ENCODE assay signal across 8 cellular contexts in the genomic region with DNA sequence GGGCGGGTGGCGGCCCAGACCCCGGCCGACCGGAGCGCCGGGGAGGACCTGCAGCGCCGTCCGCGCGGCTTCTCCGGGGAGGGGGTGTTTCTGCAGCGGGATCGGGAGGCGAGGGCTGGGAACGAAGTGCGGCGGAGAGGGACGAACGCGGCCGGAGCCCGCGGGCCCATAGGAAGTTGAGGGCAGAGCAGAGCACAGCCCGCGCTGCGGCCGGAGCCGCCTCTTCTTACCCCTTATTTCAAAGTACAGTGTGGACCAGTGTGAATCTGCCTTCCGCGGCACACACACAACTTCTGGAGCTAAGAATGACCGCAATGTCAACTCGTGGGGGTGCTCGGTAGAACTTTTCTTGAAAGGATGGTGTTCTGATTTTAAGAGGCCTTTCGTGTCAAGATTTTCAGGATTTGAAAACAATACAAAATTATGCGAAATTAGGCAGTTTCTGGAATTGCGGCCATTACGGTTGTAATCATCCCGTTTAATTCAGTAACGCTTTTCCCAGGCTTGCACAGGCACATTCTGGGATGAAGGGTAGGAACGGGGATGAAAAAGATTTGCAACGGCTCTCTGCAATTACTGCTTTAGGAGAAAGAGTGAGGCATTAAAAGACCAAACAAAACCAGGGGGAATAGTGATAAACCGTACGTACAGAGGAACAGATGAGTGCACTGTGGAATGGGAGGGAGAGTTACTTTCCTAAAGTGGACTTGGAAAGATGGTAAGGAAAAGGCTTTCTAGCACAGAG. TPM values are rescaled to one million over a fixed set of nuclear protein-coding genes. Genes with fewer than 3 reads are reported as not detected.
A peak's percentile ranks its signal among the peaks of the same experiment; 100 is the strongest.
DNase-seq lines count a peak whose midpoint lies in the region; ATAC-seq and TF ChIP-seq lines count a peak whose summit lies in the region.

No MANE protein-coding gene starts in this region.

- peak; percentile 19 for ATAC-seq in GM18517 (IDR thresholded peaks at IDR 0.05; ENCODE audit: unreplicated experiment)
- peak; percentile 40 for ATAC-seq in HG03025 (IDR thresholded peaks at IDR 0.05; ENCODE audit: low FRiP score, unreplicated experiment)
- ATAC-seq in esophagus mucosa: peak; percentile 19

- H3K27ac ChIP-seq in muscle layer of colon (ENCODE audit: low read depth, low read length) (peak overlapping the region; percentile 75), stomach smooth muscle (ENCODE audit: low read length) (peak overlapping the region; percentile 85)

- peaks cover 24% of the 10 kb centered on the region for H3K4me1 ChIP-seq in muscle layer of colon (ENCODE audit: insufficient read depth, low read length)
- H3K4me1 ChIP-seq in stomach smooth muscle (ENCODE audit: control insufficient read depth, insufficient read depth, low read length): no peaks in the 10 kb centered on the region

- TF ChIP-seq CTCF in AG09309 (IDR thresholded peaks at IDR 0.05; ENCODE audit: control insufficient read depth, insufficient read depth, low read depth, low read length, missing control alignments): no peak

- H3K27me3 ChIP-seq in muscle layer of colon (ENCODE audit: control insufficient read depth in 1 of 2, insufficient read depth in 2 of 2, low read length in 2 of 2) (no peaks in the 10 kb centered on the region), stomach smooth muscle (ENCODE audit: control insufficient read depth in 1 of 2, insufficient read depth in 2 of 2, low read length in 2 of 2) (no peaks in the 10 kb centered on the region)

- H3K9me3 ChIP-seq in muscle layer of colon (ENCODE audit: low read length) (no peaks in the 10 kb centered on the region), stomach smooth muscle (ENCODE audit: control insufficient read depth in 2 of 2, low read length in 2 of 2) (no peaks in the 10 kb centered on the region)

- H3K9ac ChIP-seq in muscle layer of colon (ENCODE audit: low read length) (peak overlapping the region; percentile 79), stomach smooth muscle (ENCODE audit: low read length in 2 of 2) (peak overlapping the region; percentile 65 to 92)

- DNase-seq in AG09309 (ENCODE audit: low read depth): peak; percentile 29
- peak; percentile 16 for DNase-seq in NCI-H460 (ENCODE audit: extremely low read depth, low read depth)
- DNase-seq in activated CD8-positive, alpha-beta memory T cell treated with anti-CD3 and anti-CD28 coated beads, Interleukin-2, amount 50 U/mL, for 48 hours: peak; percentile 81

- no peaks in the 10 kb centered on the region for H3K36me3 ChIP-seq in muscle layer of colon (ENCODE audit: insufficient read depth, low read length)
- no peaks in the 10 kb centered on the region for H3K36me3 ChIP-seq in stomach smooth muscle (ENCODE audit: control insufficient read depth in 2 of 2, insufficient read depth in 2 of 2, low read length in 2 of 2)

- H3K4me3 ChIP-seq in AG09309 (ENCODE audit: control insufficient read depth, low read depth, low read length) (peak overlapping the region; percentile 79), muscle layer of colon (ENCODE audit: low read depth in 1 of 2, low read length in 2 of 2) (peak overlapping the region; percentile 58 to 66), stomach smooth muscle (ENCODE audit: low read length in 2 of 2) (peak overlapping the region; percentile 71 to 89)

RNA-seq across cellular contexts. Expression of gene TDRD3, which starts 0.8 kb away (rescaled TPM):
- 14.5 and 18.1 TPM in 2 replicates for total RNA-seq in NCI-H460 (2014; rRNA removed; shearing (Covaris generic))
- 6.8 and 7.0 TPM in 2 replicates for polyA plus RNA-seq in NCI-H460 (2014; cell fraction: nucleus; rRNA removed)
- 19.0 TPM for total RNA-seq in esophagus mucosa

Comparison
In these comparisons a context has a peak if more than half of its experiments do, and no peak if none do; other contexts are left out.
1. Peak in every context shown above with its lines: DNase-seq, ATAC-seq, H3K4me3 ChIP-seq and H3K27ac ChIP-seq.
2. DNase-seq: peak in every context shown above with its lines; median percentile 81 in activated CD8-positive, alpha-beta memory T cell treated with anti-CD3 and anti-CD28 coated beads, Interleukin-2, amount 50 U/mL, for 48 hours; 29 in AG09309; 16 in NCI-H460.